1 cellular context compared by ENCODE assay signal in genomic region chr16:66552288-66553143, GRCh38.
TF ChIP-seq lines count a peak whose summit lies in the region.

CKLF (plus strand) TSS chr16:66552576; CDS start chr16:66552716, 140 bp downstream.

TF ChIP-seq in K562, 482 proteins besides CTCF, POLR2A, EP300 and RAD21 (continued from another document and continues in another):
- TF ChIP-seq ZBTB40 (IDR thresholded peaks at IDR 0.05) (peak; percentile 30; the same call in 1 of the 2 replicates), ZBTB40 (CRISPR knock-in tag; IDR thresholded peaks at IDR 0.05) (no peak), KDM2B (CRISPR knock-in tag; IDR thresholded peaks at IDR 0.05) (peak; percentile 72; the same call in 1 of the 2 replicates), EGR1 (conservative IDR thresholded peaks at IDR 0.05) (peak; percentile 51; the same call in 1 of the 2 replicates), ZSCAN32 (CRISPR knock-in tag; IDR thresholded peaks at IDR 0.05) (no peak), LCOR (CRISPR knock-in tag; IDR thresholded peaks at IDR 0.05) (peak; percentile 95), HDAC1 (IDR thresholded peaks at IDR 0.05) (peak in 1 of 2 experiments; percentile 91; a peak in 2 of 4 replicates), ZNF124 (CRISPR knock-in tag; IDR thresholded peaks at IDR 0.05) (peak; percentile 91; the same call in 1 of the 2 replicates), IRF2 (CRISPR knock-in tag; IDR thresholded peaks at IDR 0.05) (peak; percentile 83; the same call in 1 of the 2 replicates), AFF1 (IDR thresholded peaks at IDR 0.05; ENCODE audit: low read depth in 1 of 2, partially characterized antibody in 2 of 2) (peak in 1 of 2 experiments; percentile 22), VEZF1 (CRISPR knock-in tag; IDR thresholded peaks at IDR 0.05) (peak; percentile 82), DPF2 (IDR thresholded peaks at IDR 0.05) (peak; percentile 69), ZBTB33 (CRISPR knock-in tag; IDR thresholded peaks at IDR 0.05) (peak; percentile 88), CTBP1 (IDR thresholded peaks at IDR 0.05; ENCODE audit: borderline replicate concordance) (peak; percentile 85; the same call in 1 of the 2 replicates), GTF2E2 (tag; IDR thresholded peaks at IDR 0.05) (peak; percentile 93), SP1 (CRISPR knock-in tag; IDR thresholded peaks at IDR 0.05) (peak; percentile 31; the same call in 1 of the 2 replicates), DIDO1 (tag; IDR thresholded peaks at IDR 0.05; ENCODE audit: low read depth) (0 out of 2 replicates have a peak, but pooled peaks have one; percentile 28), E2F1 (CRISPR knock-in tag; IDR thresholded peaks at IDR 0.05) (peak; percentile 92; the same call in 1 of the 2 replicates), SOX6 (IDR thresholded peaks at IDR 0.05) (0 out of 2 replicates have a peak, but pooled peaks have one; percentile 46), NCOA1 (IDR thresholded peaks at IDR 0.05; ENCODE audit: low read depth) (peak; percentile 33; the same call in 1 of the 2 replicates), ZBTB11 (CRISPR knock-in tag; IDR thresholded peaks at IDR 0.05) (peak in 1 of 3 experiments; percentile 57; a peak in 2 of 6 replicates), HLTF (IDR thresholded peaks at IDR 0.05) (peak; percentile 81; the same call in 1 of the 2 replicates), FOXP4 (CRISPR knock-in tag; IDR thresholded peaks at IDR 0.05; ENCODE audit: borderline replicate concordance) (peak; percentile 97), MEIS2 (IDR thresholded peaks at IDR 0.05; ENCODE audit: partially characterized antibody) (peak; percentile 99), ZNF232 (CRISPR knock-in tag; IDR thresholded peaks at IDR 0.05) (peak; percentile 97), SPI1 (IDR thresholded peaks at IDR 0.05; ENCODE audit: borderline replicate concordance, low read depth, low read length) (no peak), HNRNPH1 (optimal IDR thresholded peaks at IDR 0.05; ENCODE audit: low read depth, low read length) (no peak), ZNF589 (CRISPR knock-in tag; IDR thresholded peaks at IDR 0.05; ENCODE audit: low read depth) (peak; percentile 15; the same call in 1 of the 2 replicates), ILK (tag; IDR thresholded peaks at IDR 0.05; ENCODE audit: borderline replicate concordance, low read depth) (no peak), HIVEP1 (CRISPR knock-in tag; IDR thresholded peaks at IDR 0.05) (0 out of 2 replicates have a peak, but pooled peaks have one; percentile 28), POLR3G (IDR thresholded peaks at IDR 0.05; ENCODE audit: extremely low read depth, insufficient read length, insufficient replicate concordance) (no peak), TEAD4 (IDR thresholded peaks at IDR 0.05; ENCODE audit: low read length) (peak; percentile 25; the same call in 1 of the 2 replicates), TEAD4 (CRISPR knock-in tag; IDR thresholded peaks at IDR 0.05; ENCODE audit: borderline replicate concordance) (peak; percentile 97), POLR2B (IDR thresholded peaks at IDR 0.05; ENCODE audit: low read depth, partially characterized antibody) (peak; percentile 99)
